ENCODE assay signal across 12 cellular contexts in genomic region chr3:99868438-99868723, GRCh38. TPM values are rescaled to one million over a fixed set of nuclear protein-coding genes. Genes with fewer than 3 reads are reported as not detected.
A peak's percentile ranks its signal among the peaks of the same experiment; 100 is the strongest.
DNase-seq lines count a peak whose midpoint lies in the region; ATAC-seq and TF ChIP-seq lines count a peak whose summit lies in the region.
"Had no signal": no experiment of that assay in that cellular context is flagged by ENCODE, and none has a peak within 500 bp of the region (broad histone marks: within the 10 kb centered on the region; RNA-seq: fewer than 3 reads in every experiment).

No MANE protein-coding gene starts in this region.

- no peaks in the 10 kb centered on the region for H3K9me3 ChIP-seq in T-helper 17 cell (ENCODE audit: control insufficient read depth, low read length, poor library complexity, severe bottlenecking)

- peaks cover 90% of the 10 kb centered on the region for H3K4me1 ChIP-seq in ACC112 (ENCODE audit: control insufficient read depth, insufficient read depth, low read length, unreplicated experiment)

- no peak overlapping the region for H2AFZ ChIP-seq in ACC112 (ENCODE audit: low read length, unreplicated experiment)
- H2AFZ ChIP-seq: parathyroid adenoma had no signal

- H3K36me3 ChIP-seq in ACC112 (ENCODE audit: insufficient read depth, low read length) = peaks cover 35% of the 10 kb centered on the region

- H3K4me3 ChIP-seq in ACC112 (ENCODE audit: low read depth, low read length) (no peak overlapping the region), fibroblast of villous mesenchyme (ENCODE audit: low read depth, low read length) (no peak overlapping the region)

- no peak for ATAC-seq in T-helper 17 cell
- ATAC-seq in HG03354 (IDR thresholded peaks at IDR 0.05; ENCODE audit: poor library complexity, severe bottlenecking, unreplicated experiment) = no peak

- H3K36me3 Mint-ChIP-seq in T-helper 1 cell treated with Interleukin-12 subunit alpha and Interleukin-12 subunit beta and Interleukin-4 antibody, amounts not matched to agents 30 μg/mL and 1 μg/mL, for 36 hours (ENCODE audit: low read depth) = peaks cover 33% of the 10 kb centered on the region
- H3K36me3 Mint-ChIP-seq in T-helper 17 cell (ENCODE audit: low read depth) = peaks cover 2% of the 10 kb centered on the region

- H3K27ac ChIP-seq in ACC112 (ENCODE audit: low read depth, low read length) = 0 out of 2 replicates have a peak overlapping the region, but pooled peaks have one; percentile 97
- H3K27ac ChIP-seq: parathyroid adenoma, RWPE1 had no signal

- no peak for TF ChIP-seq CTCF in fibroblast of villous mesenchyme (IDR thresholded peaks at IDR 0.05; ENCODE audit: insufficient read depth, low read depth, low read length)

- H3K4me3 Mint-ChIP-seq in T-helper 1 cell treated with Interleukin-12 subunit alpha and Interleukin-12 subunit beta and Interleukin-4 antibody, amounts not matched to agents 30 μg/mL and 1 μg/mL, for 36 hours = peak overlapping the region; percentile 63
- H3K4me3 Mint-ChIP-seq in T-helper 17 cell = no peak overlapping the region
- H3K4me3 Mint-ChIP-seq: CD8-positive, alpha-beta memory T cell had no signal

- DNase-seq in H4 (ENCODE audit: low spot score) (peak; percentile 19), fibroblast of villous mesenchyme (ENCODE audit: low read depth) (peak; percentile 58), T-helper 17 cell (no peak), posterior vena cava (ENCODE audit: low spot score) (no peak), activated gamma-delta T cell treated with Interleukin-2 at 50 U/mL for 16 hours (no peak)
- DNase-seq: activated CD4-positive, CD25-positive, alpha-beta regulatory T cell treated with anti-CD3 and anti-CD28 coated beads, Interleukin-2, amount 50 U/mL, for 72 hours; CD8-positive, alpha-beta memory T cell had no signal

- peak overlapping the region; percentile 70 for H3K27ac Mint-ChIP-seq in T-helper 1 cell treated with Interleukin-12 subunit alpha and Interleukin-12 subunit beta and Interleukin-4 antibody, amounts not matched to agents 30 μg/mL and 1 μg/mL, for 36 hours
- no peak overlapping the region for H3K27ac Mint-ChIP-seq in T-helper 17 cell
- H3K27ac Mint-ChIP-seq: CD8-positive, alpha-beta memory T cell had no signal

- intact Hi-C loops in posterior vena cava (cut with DNase I) = no loop called here

- peaks cover 91% of the 10 kb centered on the region for H3K79me2 ChIP-seq in ACC112 (ENCODE audit: control insufficient read depth, insufficient read depth, low read length, unreplicated experiment)

- no peaks in the 10 kb centered on the region for H3K27me3 Mint-ChIP-seq in T-helper 1 cell treated with Interleukin-12 subunit alpha and Interleukin-12 subunit beta and Interleukin-4 antibody, amounts not matched to agents 30 μg/mL and 1 μg/mL, for 36 hours (ENCODE audit: low read depth)
- no peaks in the 10 kb centered on the region for H3K27me3 Mint-ChIP-seq in T-helper 17 cell

- H3K9me3 Mint-ChIP-seq in T-helper 1 cell treated with Interleukin-12 subunit alpha and Interleukin-12 subunit beta and Interleukin-4 antibody, amounts not matched to agents 30 μg/mL and 1 μg/mL, for 36 hours = no peaks in the 10 kb centered on the region
- H3K9me3 Mint-ChIP-seq: CD8-positive, alpha-beta memory T cell had no signal

- H3K27me3 ChIP-seq in ACC112 (ENCODE audit: insufficient read depth, low read length) = no peaks in the 10 kb centered on the region

- peaks cover 77% of the 10 kb centered on the region for H3K4me1 Mint-ChIP-seq in T-helper 1 cell treated with Interleukin-12 subunit alpha and Interleukin-12 subunit beta and Interleukin-4 antibody, amounts not matched to agents 30 μg/mL and 1 μg/mL, for 36 hours (ENCODE audit: low read depth)
- H3K4me1 Mint-ChIP-seq in T-helper 17 cell = peaks cover 24% of the 10 kb centered on the region

RNA-seq across cellular contexts. Expression of gene CMSS1, which starts 50.7 kb away (rescaled TPM):
- 39.3 and 40.2 TPM in 2 replicates for total RNA-seq in H4 (2014; rRNA removed; shearing (Covaris generic))
- 7.1 and 8.6 TPM in 2 replicates for total RNA-seq in fibroblast of villous mesenchyme
- total RNA-seq in T-helper 17 cell = 10 to 100 TPM; 18.9 to 20.4 TPM
- 10 to 100 TPM; 18.5 to 27.6 TPM for total RNA-seq in posterior vena cava

Comparison
In these comparisons a context has a peak if more than half of its experiments do, and no peak if none do; other contexts are left out.
1. DNase-seq: peak in H4 (single experiment) and fibroblast of villous mesenchyme (single experiment); none in T-helper 17 cell (0 of 3), posterior vena cava (single experiment) and activated gamma-delta T cell treated with Interleukin-2 at 50 U/mL for 16 hours (single experiment).